In genomic region chr16:21301895-21302291, GRCh38 we compare ENCODE assay signal across 9 cellular contexts. TPM values are rescaled to one million over a fixed set of nuclear protein-coding genes. Genes with fewer than 3 reads are reported as not detected.
DNase-seq lines count a peak whose midpoint lies in the region; ATAC-seq, FAIRE-seq and TF ChIP-seq lines count a peak whose summit lies in the region.
"Had no signal": no experiment of that assay in that cellular context is flagged by ENCODE, and none has a peak within 500 bp of the region (broad histone marks: within the 10 kb centered on the region; RNA-seq: fewer than 3 reads in every experiment).

No MANE protein-coding gene starts in this region.

- no peak for TF ChIP-seq POLR2A in HepG2 (IDR thresholded peaks at IDR 0.05; ENCODE audit: insufficient read depth in 1 of 2, low read depth in 2 of 2, low read length in 2 of 2)
- TF ChIP-seq POLR2A in transverse colon (IDR thresholded peaks at IDR 0.05): no peak

- peaks cover 27% of the 10 kb centered on the region for H3K4me1 ChIP-seq in HepG2 (ENCODE audit: insufficient read depth, low read length)
- peaks cover 0 to 30% (median 15%) of the 10 kb centered on the region in 4 donors for H3K4me1 ChIP-seq in transverse colon

- H3K9me3 ChIP-seq in HepG2 (ENCODE audit: low read length) (no peaks in the 10 kb centered on the region), transverse colon (no peaks in the 10 kb centered on the region)

- H3K4me3 Mint-ChIP-seq in activated T-cell treated with anti-CD3 and anti-CD28 coated beads, Interleukin-2, amount 50 U/mL, for 72 hours: peak overlapping the region; percentile 88 to 99
- peak overlapping the region; percentile 89 for H3K4me3 Mint-ChIP-seq in activated naive CD8-positive, alpha-beta T cell treated with anti-CD3 and anti-CD28 coated beads for 36 hours

- H3K27ac Mint-ChIP-seq in activated T-cell treated with anti-CD3 and anti-CD28 coated beads, Interleukin-2, amount 50 U/mL, for 72 hours: no peak overlapping the region
- no peak overlapping the region for H3K27ac Mint-ChIP-seq in activated naive CD8-positive, alpha-beta T cell treated with anti-CD3 and anti-CD28 coated beads for 36 hours

- H3K79me2 ChIP-seq in HepG2 (ENCODE audit: insufficient read depth, low read length): no peaks in the 10 kb centered on the region

- H3K27me3 ChIP-seq in HepG2 (ENCODE audit: control insufficient read depth in 1 of 2, insufficient read depth in 2 of 2, low read length in 2 of 2) (no peaks in the 10 kb centered on the region), transverse colon (no peaks in the 10 kb centered on the region)

- POLR2A ChIA-PET in HepG2 (lab: Yijun Ruan, JAX): interaction anchor here (1.7 to 3.9 kb wide), 4 partner anchors 33 to 114 kb away, joined by 7 to 52 read pairs (median 12); no protein-coding TSS in a partner anchor

- H3K36me3 ChIP-seq in HepG2 (replicated peaks in 1 of 2; ENCODE audit: control insufficient read depth in 1 of 2, insufficient read depth in 2 of 2, low read length in 2 of 2) (no peaks in the 10 kb centered on the region), transverse colon (no peaks in the 10 kb centered on the region)

- no peak for DNase-seq in activated T-cell treated with anti-CD3 and anti-CD28 coated beads, Interleukin-2, amount 50 U/mL, for 72 hours
- no peak for DNase-seq in activated T-cell treated with anti-CD3 and anti-CD28 coated beads, Interleukin-2, amount 50 U/mL, for 1 hour
- DNase-seq in activated naive CD8-positive, alpha-beta T cell treated with anti-CD3 and anti-CD28 coated beads for 36 hours: no peak
- DNase-seq in HepG2 (ENCODE audit: low spot score): no peak
- DNase-seq in transverse colon: no peak
- DNase-seq in omental fat pad (ENCODE audit: low spot score): no peak
- no peak for DNase-seq in cerebellar nuclear complex (lab: John Stamatoyannopoulos, UW)
- no peak for DNase-seq in DMS153 (lab: John Stamatoyannopoulos, UW)
- DNase-seq: activated CD4-positive, alpha-beta T cell treated with anti-CD3 and anti-CD28 coated beads for 1 hour had no signal

- no peaks in the 10 kb centered on the region for H4K20me1 ChIP-seq in HepG2 (ENCODE audit: insufficient read depth, low read length)

- TF ChIP-seq CTCF in HepG2 (CRISPR knock-in tag; IDR thresholded peaks at IDR 0.05) (no peak), transverse colon (IDR thresholded peaks at IDR 0.05) (no peak), omental fat pad (IDR thresholded peaks at IDR 0.05) (no peak)

- H3K4me3 ChIP-seq in HepG2 (replicated peaks in 1 of 3; ENCODE audit: insufficient read depth in 1 of 3, low read depth in 2 of 3, low read length in 3 of 3) (peak overlapping the region; percentile 56 to 86 (median 63)), transverse colon (peak overlapping the region; percentile 21 to 79 (median 52))

- H3K36me3 Mint-ChIP-seq in activated T-cell treated with anti-CD3 and anti-CD28 coated beads, Interleukin-2, amount 50 U/mL, for 72 hours (ENCODE audit: insufficient read depth in 2 of 2): peaks cover 2% of the 10 kb centered on the region in 2 donors
- no peaks in the 10 kb centered on the region for H3K36me3 Mint-ChIP-seq in activated naive CD8-positive, alpha-beta T cell treated with anti-CD3 and anti-CD28 coated beads for 36 hours

- TF ChIP-seq EP300 in HepG2 (IDR thresholded peaks at IDR 0.05; ENCODE audit: low read depth in 2 of 2, low read length in 2 of 2): no peak
- TF ChIP-seq EP300 in HepG2 (CRISPR knock-in tag; IDR thresholded peaks at IDR 0.05; ENCODE audit: borderline replicate concordance): no peak
- no peak for TF ChIP-seq EP300 in transverse colon (IDR thresholded peaks at IDR 0.05; ENCODE audit: low read depth)

- FAIRE-seq in HepG2 (lab: Jason Lieb, UNC): no peak

- H3K27ac ChIP-seq in HepG2 (ENCODE audit: extremely low read length, insufficient read depth, low read length) (peak overlapping the region; percentile 36), transverse colon (peak overlapping the region; percentile 89 to 96 (median 94))

- H3K27me3 Mint-ChIP-seq in activated T-cell treated with anti-CD3 and anti-CD28 coated beads, Interleukin-2, amount 50 U/mL, for 72 hours (ENCODE audit: low read depth): peaks cover 56% of the 10 kb centered on the region
- peaks cover 67% of the 10 kb centered on the region for H3K27me3 Mint-ChIP-seq in activated naive CD8-positive, alpha-beta T cell treated with anti-CD3 and anti-CD28 coated beads for 36 hours

- peak overlapping the region; percentile 21 for H2AFZ ChIP-seq in HepG2 (ENCODE audit: low read length)

- 1% methylated on average over 17 of the region's 17 CpGs for WGBS in HepG2 (ENCODE audit: low lambda C conversion rate)
- WGBS in transverse colon (ENCODE audit: low coverage in 1 of 2), 2 donors: 0% methylated on average over 17 of the region's 17 CpGs; no CpG with 5 or more reads in 1 of the 2 donors

- BruUV-seq in HepG2 (replicated peaks; lab: Mats Ljungman, UMichigan): no TSS peak

- H3K9me3 Mint-ChIP-seq in activated T-cell treated with anti-CD3 and anti-CD28 coated beads, Interleukin-2, amount 50 U/mL, for 72 hours: no peaks in the 10 kb centered on the region
- no peaks in the 10 kb centered on the region for H3K9me3 Mint-ChIP-seq in activated naive CD8-positive, alpha-beta T cell treated with anti-CD3 and anti-CD28 coated beads for 36 hours

- ATAC-seq in activated T-cell treated with anti-CD3 and anti-CD28 coated beads, Interleukin-2, amount 50 U/mL, for 72 hours (replicated peaks in 1 of 2): no peak
- ATAC-seq in HepG2 (no peak), omental fat pad (ENCODE audit: low FRiP score) (no peak)

- in situ Hi-C loops in HepG2 (cut with HindIII; ENCODE audit: extremely low pct_ligation_motif_present, low pct_unique_long_range_greater_than_20kb): loop anchor here (5.0 to 25.0 kb wide), 3 partner anchors 115 to 260 kb away; partner anchors contain the start of gene LDAF1
- in situ Hi-C loops in transverse colon (cut with MboI; ENCODE audit: low pct_ligation_motif_present in 1 of 4, low pct_unique_long_range_greater_than_20kb in 1 of 4, low sequenced_read_pairs in 3 of 4): no loop called here

- peak overlapping the region; percentile 90 for H3K4me2 ChIP-seq in HepG2 (ENCODE audit: low read depth, low read length)

- intact Hi-C loops in HepG2 (cut with micrococcal nuclease; ENCODE audit: unreplicated experiment) (no loop called here), transverse colon (cut with DNase I; ENCODE audit: low total_unique reads) (loop anchor here (2.0 to 10.0 kb wide), 2 partner anchors 143 to 497 kb away; partner anchors contain the start of genes ERI2, LDAF1 and REXO5)

- no peak for TF ChIP-seq RAD21 in HepG2 (CRISPR knock-in tag; IDR thresholded peaks at IDR 0.05)

- CTCF ChIA-PET in HepG2 (lab: Yijun Ruan, JAX; ENCODE audit: low intra/inter-chr PET ratio, low total read pairs): interaction anchor here (3.0 to 3.3 kb wide), 2 partner anchors 113 to 144 kb away, joined by 34 to 60 read pairs; partner anchors contain the start of gene LDAF1

- H3K9ac ChIP-seq in HepG2 (ENCODE audit: insufficient read depth, low read depth, low read length): peak overlapping the region; percentile 64

- H3K4me1 Mint-ChIP-seq in activated T-cell treated with anti-CD3 and anti-CD28 coated beads, Interleukin-2, amount 50 U/mL, for 72 hours (ENCODE audit: low read depth): peaks cover 29% of the 10 kb centered on the region
- peaks cover 21% of the 10 kb centered on the region for H3K4me1 Mint-ChIP-seq in activated naive CD8-positive, alpha-beta T cell treated with anti-CD3 and anti-CD28 coated beads for 36 hours

TF ChIP-seq in HepG2, 621 proteins besides CTCF, POLR2A, EP300 and RAD21 (continues in another document):
- peak; percentile 60; the same call in 1 of the 2 replicates for TF ChIP-seq ZNF292 (CRISPR knock-in tag; IDR thresholded peaks at IDR 0.05; ENCODE audit: borderline replicate concordance, low read depth)
- no peak for TF ChIP-seq HHEX (CRISPR knock-in tag; IDR thresholded peaks at IDR 0.05)
- TF ChIP-seq ZNF704 (CRISPR knock-in tag; IDR thresholded peaks at IDR 0.05; ENCODE audit: borderline replicate concordance): no peak; the same call in 1 of the 2 replicates

RNA-seq across cellular contexts. Expression of gene CRYM, which starts 23.8 kb away (rescaled TPM):
- not detected for total RNA-seq in activated T-cell treated with anti-CD3 and anti-CD28 coated beads, Interleukin-2, amount 50 U/mL, for 72 hours
- not detected for total RNA-seq in activated naive CD8-positive, alpha-beta T cell treated with anti-CD3 and anti-CD28 coated beads for 36 hours
- total RNA-seq in HepG2 (2016; rRNA removed; fragmentation: Illumina TruSeq; extraction: Trizol) (1.9 and 2.4 TPM in 2 replicates), transverse colon (10 to 100 TPM in 2 of 4 donors, 1 to 10 TPM in 1, not detected in 1; 5.6 to 23.1 (median 18.3) TPM), omental fat pad (1 to 10 TPM in 2 of 4 donors, not detected in 2; 1.2 to 1.4 TPM)
- 0.53 and 0.91 TPM in 2 replicates for total RNA-seq in HepG2 (2016; cell fraction: cytosol; rRNA removed; fragmentation: Illumina TruSeq; extraction: Trizol; ENCODE audit: low read depth)
- total RNA-seq in HepG2 (2016; cell fraction: insoluble cytoplasmic fraction; rRNA removed; fragmentation: Illumina TruSeq; extraction: Trizol): 1.5 and 2.2 TPM in 2 replicates
- total RNA-seq in HepG2 (2016; cell fraction: membrane; rRNA removed; fragmentation: Illumina TruSeq; extraction: Trizol): 0.45 and 0.74 TPM in 2 replicates
- 0.71 and 0.72 TPM in 2 replicates for total RNA-seq in HepG2 (2016; cell fraction: nucleus; rRNA removed; fragmentation: Illumina TruSeq; extraction: Trizol)
- 2.2 and 2.6 TPM in 2 replicates for polyA plus RNA-seq in HepG2 (2011; rRNA removed)
- 2.3 and 2.5 TPM in 2 replicates for polyA plus RNA-seq in HepG2 (2011; cell fraction: cytosol; rRNA removed)
- polyA plus RNA-seq in HepG2 (2011; cell fraction: nucleus; rRNA removed): 3.8 and 5.1 TPM in 2 replicates
- polyA plus RNA-seq in HepG2 (2012): 3.1 and 5.2 TPM in 2 replicates
- polyA plus RNA-seq in HepG2 (2016; cell fraction: cytosol; fragmentation: Illumina TruSeq; extraction: Trizol; ENCODE audit: low read depth): 0.28 and 1.1 TPM in 2 replicates
- polyA plus RNA-seq in HepG2 (2016; cell fraction: insoluble cytoplasmic fraction; fragmentation: Illumina TruSeq; extraction: Trizol; ENCODE audit: low read depth): 2.0 TPM in 2 replicates
- polyA plus RNA-seq in HepG2 (2016; cell fraction: membrane; fragmentation: Illumina TruSeq; extraction: Trizol; ENCODE audit: low read depth): 0.23 and 0.62 TPM in 2 replicates
- 1.6 and 2.0 TPM in 2 replicates for polyA plus RNA-seq in HepG2 (2016; cell fraction: nucleus; fragmentation: Illumina TruSeq; extraction: Trizol; ENCODE audit: insufficient read depth, low read depth)
- 2.0 TPM in 1 of 2 replicates, not detected in the other for polyA minus RNA-seq in HepG2 (2011; rRNA and poly(A)+ RNA removed; ENCODE audit: low replicate concordance)
- 0.69 and 3.2 TPM in 2 replicates for polyA minus RNA-seq in HepG2 (2011; cell fraction: cytosol; rRNA and poly(A)+ RNA removed)
- 0.52 and 0.87 TPM in 2 replicates for polyA minus RNA-seq in HepG2 (2011; cell fraction: nucleus; rRNA and poly(A)+ RNA removed)
